Comparison of ENCODE assay signal across 36 cellular contexts in genomic region chr1:176961678-176962077, GRCh38.
"Had no signal": no experiment of that assay in that cellular context is flagged by ENCODE, and none has a peak within 500 bp of the region (broad histone marks: within the 10 kb centered on the region; RNA-seq: fewer than 3 reads in every experiment).

No MANE protein-coding gene starts in this region.

- H3K27ac ChIP-seq: PC-9, RWPE1, SJCRH30, SK-N-MC had no signal

- H3K27me3 ChIP-seq: MG63, SJCRH30 had no signal

- ATAC-seq: K562, Panc1, Right ventricle myocardium inferior, SK-N-SH treated with all-trans-retinoic acid at 6 μM for 48 hours had no signal

- H3K4me3 ChIP-seq: K562, MG63, PC-9, SJCRH30, SK-N-MC had no signal

- H3K9me3 ChIP-seq: MG63, SJCRH30 had no signal

- DNase-seq: Kasumi-1, KG1, MG63, NCI-H1048, NCI-H1092 treated with DMSO at 0.1 percent for 48 hours, NCI-H1105 treated with DMSO at 0.1 percent for 48 hours, NCI-H1417, NCI-H1436, NCI-H146, NCI-H1694, NCI-H187, NCI-H1930, NCI-H2029 treated with DMSO at 0.1 percent for 48 hours, NCI-H2081 treated with DMSO at 0.1 percent for 48 hours, NCI-H2107, NCI-H2171, NCI-H226, NCI-H446 treated with DMSO at 0.1 percent for 48 hours, NCI-H510A, NCI-H524, NCI-H526, NCI-H69, NCI-H748 treated with DMSO at 0.1 percent for 48 hours, NCI-H82, OCI-M1, PC-9, SHP77, SIG-M5, SJCRH30, SW 1271 had no signal

- H3K4me2 ChIP-seq: PC-9 had no signal

- H3K36me3 ChIP-seq: MG63, SJCRH30 had no signal

- H3K4me1 ChIP-seq: SJCRH30 had no signal

- H2AFZ ChIP-seq: PC-9 had no signal
